8 cellular contexts compared by ENCODE assay signal in genomic region chr4:87150498-87151261, GRCh38.
DNase-seq lines count a peak whose midpoint lies in the region; ATAC-seq and TF ChIP-seq lines count a peak whose summit lies in the region.

No MANE protein-coding gene starts in this region.

- ATAC-seq in GM18502 (IDR thresholded peaks at IDR 0.05; ENCODE audit: poor library complexity, unreplicated experiment) (peak; percentile 64), HG03135 (IDR thresholded peaks at IDR 0.05; ENCODE audit: unreplicated experiment) (peak; percentile 56), WTC11 (peak; percentile 52)

- H3K36me3 Mint-ChIP-seq in WTC11 (peaks cover 4% of the 10 kb centered on the region; the same call in 1 of the 2 replicates), type B pancreatic cell (no peaks in the 10 kb centered on the region)

- DNase-seq in AML-193 (lab: John Stamatoyannopoulos, UW), result peak; percentile 70 to 73
- peak; percentile 76 for DNase-seq in NCI-H2227 (lab: John Stamatoyannopoulos, UW; ENCODE audit: unreplicated experiment)
- peak; percentile 29 for DNase-seq in WTC11 (ENCODE audit: low spot score)
- no peak for DNase-seq in epithelial cell of proximal tubule (ENCODE audit: low read depth)
- DNase-seq in myocyte (ENCODE audit: low read depth), result peak; percentile 81
- no peak for DNase-seq in type B pancreatic cell (ENCODE audit: extremely low spot score, unreplicated experiment)

- H3K4me1 Mint-ChIP-seq in WTC11 (peaks cover 17% of the 10 kb centered on the region), type B pancreatic cell (ENCODE audit: unreplicated experiment) (peaks cover 19% of the 10 kb centered on the region)

- CTCF ChIA-PET in WTC11 (lab: Charles Lee), result interaction anchor here (0.6 to 2.7 kb wide), 30 partner anchors 8 to 1450 kb away, joined by 3 to 16 read pairs (median 4); partner anchors contain the start of gene KLHL8

- H3K4me3 ChIP-seq in epithelial cell of proximal tubule (ENCODE audit: low read depth, low read length), result no peak overlapping the region

- no peak overlapping the region for H3K27ac Mint-ChIP-seq in WTC11
- H3K27ac Mint-ChIP-seq in type B pancreatic cell, result no peak overlapping the region

- H3K27me3 Mint-ChIP-seq in WTC11 (ENCODE audit: low read depth) (no peaks in the 10 kb centered on the region), type B pancreatic cell (no peaks in the 10 kb centered on the region)

- no peaks in the 10 kb centered on the region for H3K9me3 Mint-ChIP-seq in WTC11
- H3K9me3 Mint-ChIP-seq in type B pancreatic cell, result no peaks in the 10 kb centered on the region

- peak; percentile 90 for TF ChIP-seq CTCF in WTC11 (IDR thresholded peaks at IDR 0.05)
- TF ChIP-seq CTCF in epithelial cell of proximal tubule (conservative IDR thresholded peaks at IDR 0.05; ENCODE audit: low read depth, low read length), result peak; percentile 94
- TF ChIP-seq CTCF in type B pancreatic cell (conservative IDR thresholded peaks at IDR 0.05), result peak; percentile 96

- H3K4me3 Mint-ChIP-seq in WTC11 (no peak overlapping the region), type B pancreatic cell (no peak overlapping the region)

- POLR2A ChIA-PET in WTC11 (lab: Charles Lee), result no interaction called here

TF ChIP-seq in WTC11, 78 proteins besides CTCF, POLR2A, EP300 and RAD21:
- TF ChIP-seq ZBTB43 (CRISPR knock-in tag; IDR thresholded peaks at IDR 0.05) (no peak), FOXP1 (CRISPR knock-in tag; IDR thresholded peaks at IDR 0.05; ENCODE audit: borderline replicate concordance) (no peak), ZNF138 (CRISPR knock-in tag; conservative IDR thresholded peaks at IDR 0.05) (no peak), ZNF317 (CRISPR knock-in tag; IDR thresholded peaks at IDR 0.05; ENCODE audit: borderline replicate concordance, low read depth) (no peak), MLX (CRISPR knock-in tag; IDR thresholded peaks at IDR 0.05) (no peak), NR2C2 (CRISPR knock-in tag; IDR thresholded peaks at IDR 0.05) (no peak), HMGA2 (CRISPR knock-in tag; IDR thresholded peaks at IDR 0.05) (no peak), NR1H2 (CRISPR knock-in tag; IDR thresholded peaks at IDR 0.05) (no peak), SMAD4 (CRISPR knock-in tag; IDR thresholded peaks at IDR 0.05) (no peak), FOXK1 (CRISPR knock-in tag; IDR thresholded peaks at IDR 0.05) (no peak), RORB (CRISPR knock-in tag; IDR thresholded peaks at IDR 0.05) (no peak), PREB (CRISPR knock-in tag; IDR thresholded peaks at IDR 0.05; ENCODE audit: borderline replicate concordance) (no peak), E2F1 (CRISPR knock-in tag; IDR thresholded peaks at IDR 0.05) (no peak), ZNF512 (CRISPR knock-in tag; IDR thresholded peaks at IDR 0.05; ENCODE audit: borderline replicate concordance) (no peak)

Comparison
In these comparisons a context has a peak if more than half of its experiments do, and no peak if none do; other contexts are left out.
1. DNase-seq: peak in AML-193 (2 of 2), NCI-H2227 (single experiment), WTC11 (single experiment) and myocyte (single experiment); none in epithelial cell of proximal tubule (single experiment) and type B pancreatic cell (single experiment).
2. Peak in every context shown above with its lines, with median percentiles within 50 percentile points of each other: ATAC-seq and CTCF ChIP-seq.